ENCODE assay signal across 1 cellular context in genomic region chr18:12947355-12948054, GRCh38.
A peak's percentile ranks its signal among the peaks of the same experiment; 100 is the strongest.
TF ChIP-seq lines count a peak whose summit lies in the region.

Gene SEH1L, plus strand, starts transcription at chr18:12948011. Its CDS starts 111 bp downstream, at chr18:12948122.

TF ChIP-seq in K562, 482 proteins besides CTCF, POLR2A, EP300 and RAD21 (continued from another document and continues in another):
- TF ChIP-seq PTTG1 (tag; IDR thresholded peaks at IDR 0.05; ENCODE audit: low read depth) (no peak), HDAC2 (IDR thresholded peaks at IDR 0.05) (peak; percentile 14; the same call in 1 of the 2 replicates), FOXA3 (CRISPR knock-in tag; conservative IDR thresholded peaks at IDR 0.05 in 1 of 2, IDR thresholded peaks at IDR 0.05 in 1 of 2) (peak in 1 of 2 experiments; percentile 15; a peak in 1 of 4 replicates), STAT5B (CRISPR knock-in tag; IDR thresholded peaks at IDR 0.05) (no peak), SMAD3 (CRISPR knock-in tag; conservative IDR thresholded peaks at IDR 0.05) (no peak), RUNX1 (IDR thresholded peaks at IDR 0.05; ENCODE audit: low read depth) (no peak), FOXP4 (CRISPR knock-in tag; IDR thresholded peaks at IDR 0.05; ENCODE audit: borderline replicate concordance) (no peak), SNIP1 (IDR thresholded peaks at IDR 0.05; ENCODE audit: low read depth) (peak; percentile 48; the same call in 1 of the 2 replicates), CHAMP1 (IDR thresholded peaks at IDR 0.05) (no peak), SREBF2 (CRISPR knock-in tag; IDR thresholded peaks at IDR 0.05) (no peak), MTA2 (IDR thresholded peaks at IDR 0.05; ENCODE audit: low read depth) (no peak), ZBTB33 (CRISPR knock-in tag; IDR thresholded peaks at IDR 0.05) (no peak), RBBP5 (IDR thresholded peaks at IDR 0.05; ENCODE audit: borderline replicate concordance, insufficient read depth, low read length, poor library complexity, severe bottlenecking) (no peak), CREB1 (IDR thresholded peaks at IDR 0.05) (no peak; the same call in 1 of the 2 replicates), CREB1 (CRISPR knock-in tag; IDR thresholded peaks at IDR 0.05) (peak; percentile 34; the same call in 1 of the 2 replicates), RBFOX2 (IDR thresholded peaks at IDR 0.05; ENCODE audit: low read depth, low read length) (no peak), ILF3 (IDR thresholded peaks at IDR 0.05; ENCODE audit: borderline replicate concordance) (no peak), BCOR (IDR thresholded peaks at IDR 0.05) (peak; percentile 23; the same call in 1 of the 2 replicates), SP2 (IDR thresholded peaks at IDR 0.05; ENCODE audit: extremely low read depth, low read depth, low read length, poor library complexity, severe bottlenecking) (no peak), YY1 (IDR thresholded peaks at IDR 0.05; ENCODE audit: borderline replicate concordance in 1 of 3, control insufficient read depth in 1 of 3, extremely low read depth in 1 of 3, insufficient read depth in 3 of 3, insufficient read length in 1 of 3, insufficient replicate concordance in 2 of 3, low read depth in 1 of 3, low read length in 2 of 3) (peak in 1 of 3 experiments; percentile 35), ARHGAP35 (IDR thresholded peaks at IDR 0.05; ENCODE audit: partially characterized antibody) (no peak), EGR1 (conservative IDR thresholded peaks at IDR 0.05) (peak; percentile 98; the same call in 1 of the 2 replicates), AFF1 (IDR thresholded peaks at IDR 0.05; ENCODE audit: low read depth in 1 of 2, partially characterized antibody in 2 of 2) (no peak), ZBTB9 (CRISPR knock-in tag; IDR thresholded peaks at IDR 0.05) (no peak), ZNF140 (CRISPR knock-in tag; IDR thresholded peaks at IDR 0.05) (no peak), ZNF24 (IDR thresholded peaks at IDR 0.05) (0 out of 2 replicates have a peak, but pooled peaks have one; percentile 9), L3MBTL2 (IDR thresholded peaks at IDR 0.05) (peak; percentile 56), ZNF431 (CRISPR knock-in tag; IDR thresholded peaks at IDR 0.05) (0 out of 2 replicates have a peak, but pooled peaks have one; percentile 26), POLR2H (tag; IDR thresholded peaks at IDR 0.05; ENCODE audit: low read depth) (no peak; the same call in 1 of the 2 replicates), NCOA6 (IDR thresholded peaks at IDR 0.05) (no peak), PHB2 (IDR thresholded peaks at IDR 0.05; ENCODE audit: low read depth) (no peak), ZNF347 (CRISPR knock-in tag; IDR thresholded peaks at IDR 0.05; ENCODE audit: low read depth) (no peak), ZBTB1 (CRISPR knock-in tag; IDR thresholded peaks at IDR 0.05; ENCODE audit: borderline replicate concordance, low read depth) (peak; percentile 51; the same call in 1 of the 2 replicates), CCAR2 (IDR thresholded peaks at IDR 0.05; ENCODE audit: low read depth, low read length) (no peak), RBM25 (IDR thresholded peaks at IDR 0.05; ENCODE audit: low read depth, low read length, severe bottlenecking) (no peak), NR2C2 (CRISPR knock-in tag; IDR thresholded peaks at IDR 0.05) (no peak), NR2C2 (tag; IDR thresholded peaks at IDR 0.05) (no peak), CREM (IDR thresholded peaks at IDR 0.05; ENCODE audit: low read depth) (peak; percentile 69), BCLAF1 (IDR thresholded peaks at IDR 0.05; ENCODE audit: borderline replicate concordance in 1 of 2, control insufficient read depth in 1 of 2, low read depth in 2 of 2, low read length in 1 of 2) (no peak), JUNB (CRISPR knock-in tag; conservative IDR thresholded peaks at IDR 0.05) (no peak), SOX6 (IDR thresholded peaks at IDR 0.05) (no peak), ZNF444 (CRISPR knock-in tag; IDR thresholded peaks at IDR 0.05) (no peak), PHF8 (IDR thresholded peaks at IDR 0.05; ENCODE audit: borderline replicate concordance, low read length) (peak; percentile 67; the same call in 1 of the 2 replicates), ZNF592 (IDR thresholded peaks at IDR 0.05) (peak; percentile 67; the same call in 1 of the 2 replicates), MAX (CRISPR knock-in tag; IDR thresholded peaks at IDR 0.05) (peak; percentile 90), ZNF23 (CRISPR knock-in tag; IDR thresholded peaks at IDR 0.05) (no peak), HCFC1 (IDR thresholded peaks at IDR 0.05; ENCODE audit: low read depth, low read length) (no peak), KLF16 (IDR thresholded peaks at IDR 0.05) (no peak)
